In genomic region chr14:58465425-58465824, GRCh38 we compare ENCODE assay signal across 18 cellular contexts. TPM values are rescaled to one million over a fixed set of nuclear protein-coding genes. Genes with fewer than 3 reads are reported as not detected.
DNase-seq lines count a peak whose midpoint lies in the region; ATAC-seq, FAIRE-seq and TF ChIP-seq lines count a peak whose summit lies in the region.
"Had no signal": no experiment of that assay in that cellular context is flagged by ENCODE, and none has a peak within 500 bp of the region (broad histone marks: within the 10 kb centered on the region; RNA-seq: fewer than 3 reads in every experiment).

No MANE protein-coding gene starts in this region.

- no peak overlapping the region for H2BK5ac ChIP-seq in IMR-90 (ENCODE audit: low read depth, low read length, poor library complexity, severe bottlenecking)

- H4K20me1 ChIP-seq in IMR-90 (ENCODE audit: insufficient read depth, low read length) (no peaks in the 10 kb centered on the region), hepatocyte (ENCODE audit: insufficient read depth, poor library complexity, severe bottlenecking) (no peaks in the 10 kb centered on the region)

- no peaks in the 10 kb centered on the region for H3K79me1 ChIP-seq in IMR-90 (ENCODE audit: low read depth in 1 of 2, low read length in 2 of 2)

- H3K14ac ChIP-seq in IMR-90 (replicated peaks; ENCODE audit: low read depth, low read length), result no peak overlapping the region

- H3K4me3 ChIP-seq in IMR-90 (ENCODE audit: insufficient read depth, low read depth, low read length) (no peak overlapping the region), astrocyte of the spinal cord (ENCODE audit: low read depth, low read length) (no peak overlapping the region), hepatocyte (no peak overlapping the region)
- H3K4me3 ChIP-seq: lung, thyroid gland had no signal

- no peak for TF ChIP-seq RAD21 in IMR-90 (IDR thresholded peaks at IDR 0.05; ENCODE audit: low read length)

- POLR2A ChIA-PET in IMR-90 (lab: Charles Lee; ENCODE audit: unreplicated experiment), result no interaction called here

- no peak for FAIRE-seq in frontal cortex (lab: Jason Lieb, UNC)

- TF ChIP-seq CTCF in IMR-90 (conservative IDR thresholded peaks at IDR 0.05; ENCODE audit: low read depth, low read length) (no peak), astrocyte of the spinal cord (IDR thresholded peaks at IDR 0.05; ENCODE audit: low read depth, low read length) (no peak), hepatocyte (IDR thresholded peaks at IDR 0.05; ENCODE audit: poor library complexity) (no peak)

- no peaks in the 10 kb centered on the region for H3K27me3 ChIP-seq in IMR-90 (ENCODE audit: control insufficient read depth, insufficient read depth, low read length)
- H3K27me3 ChIP-seq in hepatocyte, result no peaks in the 10 kb centered on the region
- H3K27me3 ChIP-seq: thyroid gland had no signal

- H3K4ac ChIP-seq in IMR-90 (ENCODE audit: low read depth, low read length), result no peak overlapping the region

- H4K91ac ChIP-seq in IMR-90 (ENCODE audit: insufficient read depth, low read depth, low read length), result no peak overlapping the region

- dilution Hi-C loops in IMR-90 (cut with HindIII; ENCODE audit: low sequenced_read_pairs, unreplicated experiment), result no loop called here

- H3K56ac ChIP-seq in IMR-90 (ENCODE audit: extremely low read depth, insufficient read depth, low read length), result no peak overlapping the region

- no CpG with 5 or more reads among the region's 2 CpGs for WGBS in IMR-90 (ENCODE audit: extremely low coverage in 2 of 2, insufficient read length in 1 of 2), 2 experiments
- 63% methylated on average over 2 of the region's 2 CpGs for WGBS in hepatocyte (ENCODE audit: low lambda C conversion rate, missing lambda C conversion rate)

- H4K5ac ChIP-seq in IMR-90 (ENCODE audit: low read depth, low read length), result no peak overlapping the region

- H4K8ac ChIP-seq in IMR-90 (ENCODE audit: low read depth in 2 of 2, low read length in 2 of 2), result no peak overlapping the region

- 0 out of 2 replicates have a peak, but pooled peaks cover 2% of the 10 kb centered on the region for H3K4me1 ChIP-seq in IMR-90 (ENCODE audit: control insufficient read depth, insufficient read depth, low read length)
- H3K4me1 ChIP-seq in hepatocyte (ENCODE audit: insufficient read depth), result no peaks in the 10 kb centered on the region
- H3K4me1 ChIP-seq: thyroid gland had no signal

- no peak overlapping the region for H2BK15ac ChIP-seq in IMR-90 (ENCODE audit: low read depth, low read length)

- no TSS peak for BruUV-seq in IMR-90 (replicated peaks; lab: Mats Ljungman, UMichigan)

- H3K36me3 ChIP-seq in IMR-90 (ENCODE audit: control insufficient read depth, insufficient read depth, low read length), result peaks cover 10% of the 10 kb centered on the region
- H3K36me3 ChIP-seq in hepatocyte (replicated peaks; ENCODE audit: insufficient read depth, low read depth), result no peaks in the 10 kb centered on the region

- in situ Hi-C loops in IMR-90 (cut with MboI; ENCODE audit: low sequenced_read_pairs), result no loop called here
- in situ Hi-C loops in astrocyte of the spinal cord (cut with HindIII; ENCODE audit: low sequenced_read_pairs), result no loop called here

- ATAC-seq in IMR-90 (ENCODE audit: low read depth) (peak; percentile 87), HG02571 (IDR thresholded peaks at IDR 0.05; ENCODE audit: unreplicated experiment) (no peak)
- ATAC-seq in activated naive CD4-positive, alpha-beta T cell treated with anti-CD3 and anti-CD28 coated beads, Interleukin-2, amount 50 U/mL, for 72 hours, result no peak
- ATAC-seq: activated CD4-positive, alpha-beta T cell treated with anti-CD3 and anti-CD28 coated beads for 36 hours had no signal

- H3K27ac ChIP-seq in IMR-90 (ENCODE audit: insufficient read depth, low read length) (no peak overlapping the region), hepatocyte (peak overlapping the region; percentile 63)
- H3K27ac ChIP-seq: thyroid gland had no signal

- H3K27ac Mint-ChIP-seq in activated naive CD4-positive, alpha-beta T cell treated with anti-CD3 and anti-CD28 coated beads, Interleukin-2, amount 50 U/mL, for 72 hours, result no peak overlapping the region
- H3K27ac Mint-ChIP-seq: activated CD4-positive, alpha-beta T cell treated with anti-CD3 and anti-CD28 coated beads for 36 hours; activated naive CD4-positive, alpha-beta T cell treated with anti-CD3 and anti-CD28 coated beads, Interleukin-2, amount 50 U/mL, for 24 hours; nephron had no signal

- intact Hi-C loops in IMR-90 (cut with micrococcal nuclease), result no loop called here

- H3K79me2 ChIP-seq in hepatocyte, result no peaks in the 10 kb centered on the region

- no peak overlapping the region for H2AK9ac ChIP-seq in IMR-90 (replicated peaks; ENCODE audit: low read depth, low read length, poor library complexity)

- no peak overlapping the region for H3K9ac ChIP-seq in IMR-90 (ENCODE audit: low read depth, low read length)

- no peak for TF ChIP-seq POLR2A in IMR-90 (IDR thresholded peaks at IDR 0.05; ENCODE audit: low read depth, low read length)

- no peak overlapping the region for H3K4me2 ChIP-seq in IMR-90 (ENCODE audit: low read depth, low read length)
- H3K4me2 ChIP-seq in hepatocyte, result no peak overlapping the region

- H3K9me1 ChIP-seq in IMR-90 (ENCODE audit: insufficient read depth, low read length), result peaks cover 4% of the 10 kb centered on the region

- H2BK20ac ChIP-seq in IMR-90 (ENCODE audit: low read depth, low read length), result no peak overlapping the region

- H2AFZ ChIP-seq in IMR-90 (replicated peaks; ENCODE audit: low read length, poor library complexity), result no peak overlapping the region
- H2AFZ ChIP-seq in hepatocyte, result no peak overlapping the region

- H3K23ac ChIP-seq in IMR-90 (ENCODE audit: low read depth, low read length), result no peak overlapping the region

- CTCF ChIA-PET in IMR-90 (lab: Yijun Ruan, JAX), result interaction anchor here (0.6 kb wide), 1 partner anchor 35 kb away, joined by 3 read pairs; no protein-coding TSS in a partner anchor

- H3K9me3 ChIP-seq in IMR-90 (ENCODE audit: control insufficient read depth, insufficient read depth, low read length) (no peaks in the 10 kb centered on the region), hepatocyte (ENCODE audit: low read depth) (no peaks in the 10 kb centered on the region)
- H3K9me3 ChIP-seq: thyroid gland had no signal

- H3K36me3 Mint-ChIP-seq in activated naive CD4-positive, alpha-beta T cell treated with anti-CD3 and anti-CD28 coated beads, Interleukin-2, amount 50 U/mL, for 72 hours, result no peaks in the 10 kb centered on the region

- no peaks in the 10 kb centered on the region for H3K9me3 Mint-ChIP-seq in activated naive CD4-positive, alpha-beta T cell treated with anti-CD3 and anti-CD28 coated beads, Interleukin-2, amount 50 U/mL, for 72 hours
- H3K9me3 Mint-ChIP-seq: activated naive CD4-positive, alpha-beta T cell treated with anti-CD3 and anti-CD28 coated beads, Interleukin-2, amount 50 U/mL, for 24 hours; nephron had no signal

- no peak overlapping the region for H2BK120ac ChIP-seq in IMR-90 (ENCODE audit: low read depth, low read length)

- H2AK5ac ChIP-seq in IMR-90 (ENCODE audit: low read depth, low read length), result no peak overlapping the region

- no peaks in the 10 kb centered on the region for H3K9me2 ChIP-seq in hepatocyte (replicated peaks; ENCODE audit: insufficient read depth)

- DNase-seq in COLO829 (ENCODE audit: low spot score), result peak; percentile 56
- DNase-seq in IMR-90, result peak; percentile 70
- DNase-seq in astrocyte of the spinal cord (ENCODE audit: low read depth, low spot score), result peak; percentile 35
- peak; percentile 54 for DNase-seq in hepatocyte (ENCODE audit: low spot score)
- DNase-seq in frontal cortex (ENCODE audit: low spot score in 2 of 2), result no peak
- no peak for DNase-seq in activated naive CD4-positive, alpha-beta T cell treated with anti-CD3 and anti-CD28 coated beads, Interleukin-2, amount 50 U/mL, for 72 hours (ENCODE audit: low spot score in 2 of 2)
- no peak for DNase-seq in NOMO-1 (lab: John Stamatoyannopoulos, UW; ENCODE audit: unreplicated experiment in 2 of 2)
- DNase-seq: activated CD4-positive, alpha-beta T cell treated with anti-CD3 and anti-CD28 coated beads for 36 hours; MV-4-11; retina; Right ventricle myocardium superior; stimulated activated CD4-positive, alpha-beta T cell treated with anti-CD3 and anti-CD28 coated beads, Interleukin-2, amount 100 ng/mL, for 48 hours; T1000; thyroid gland had no signal

- H3K18ac ChIP-seq in IMR-90 (ENCODE audit: low read depth, low read length), result no peak overlapping the region

TF ChIP-seq in IMR-90, 13 proteins besides CTCF, POLR2A, EP300 and RAD21:
- TF ChIP-seq BHLHE40 (IDR thresholded peaks at IDR 0.05; ENCODE audit: low read depth, low read length) (peak; percentile 53; the same call in 1 of the 2 replicates), CEBPB (IDR thresholded peaks at IDR 0.05; ENCODE audit: low read depth, low read length) (peak; percentile 34; the same call in 1 of the 2 replicates), MAFK (IDR thresholded peaks at IDR 0.05; ENCODE audit: low read depth, low read length) (no peak)
- TF ChIP-seq, protein P1, sequence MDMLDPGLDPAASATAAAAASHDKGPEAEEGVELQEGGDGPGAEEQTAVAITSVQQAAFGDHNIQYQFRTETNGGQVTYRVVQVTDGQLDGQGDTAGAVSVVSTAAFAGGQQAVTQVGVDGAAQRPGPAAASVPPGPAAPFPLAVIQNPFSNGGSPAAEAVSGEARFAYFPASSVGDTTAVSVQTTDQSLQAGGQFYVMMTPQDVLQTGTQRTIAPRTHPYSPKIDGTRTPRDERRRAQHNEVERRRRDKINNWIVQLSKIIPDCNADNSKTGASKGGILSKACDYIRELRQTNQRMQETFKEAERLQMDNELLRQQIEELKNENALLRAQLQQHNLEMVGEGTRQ (IDR thresholded peaks at IDR 0.05; ENCODE audit: low read depth, low read length), result peak; percentile 92

RNA-seq across cellular contexts. Expression of gene KIAA0586, which starts 37.9 kb away (rescaled TPM):
- 36.7 and 44.4 TPM in 2 replicates for total RNA-seq in IMR-90 (2012; rRNA removed)
- 9.4 and 9.5 TPM in 2 replicates for polyA plus RNA-seq in IMR-90 (2012; rRNA removed)
- polyA plus RNA-seq in IMR-90 (2012; cell fraction: cytosol; rRNA removed), result 1.1 and 2.3 TPM in 2 replicates
- polyA plus RNA-seq in IMR-90 (2012; cell fraction: nucleus; rRNA removed; ENCODE audit: low replicate concordance), result 1.6 and 11.4 TPM in 2 replicates
- total RNA-seq in hepatocyte, result 14.0 and 21.4 TPM in 2 replicates
- 6.1 and 7.3 TPM in 2 replicates for polyA plus RNA-seq in hepatocyte
- total RNA-seq in frontal cortex, result 26.9 TPM
- 10 to 100 TPM; 37.3 to 47.2 TPM for total RNA-seq in activated naive CD4-positive, alpha-beta T cell treated with anti-CD3 and anti-CD28 coated beads, Interleukin-2, amount 50 U/mL, for 72 hours

RNA-seq across cellular contexts. Expression of gene TIMM9, which starts 38.1 kb away (rescaled TPM):
- total RNA-seq in IMR-90 (2012; rRNA removed) (27.8 and 49.7 TPM in 2 replicates), hepatocyte (65.5 and 70.9 TPM in 2 replicates), frontal cortex (23.2 TPM)
- polyA plus RNA-seq in IMR-90 (2012; rRNA removed) (19.2 and 23.7 TPM in 2 replicates), hepatocyte (44.8 and 63.6 TPM in 2 replicates)
- 16.3 and 19.4 TPM in 2 replicates for polyA plus RNA-seq in IMR-90 (2012; cell fraction: cytosol; rRNA removed)
- polyA plus RNA-seq in IMR-90 (2012; cell fraction: nucleus; rRNA removed; ENCODE audit: low replicate concordance), result 2.4 and 14.6 TPM in 2 replicates
- 10 to 100 TPM; 27.8 to 65.0 TPM for total RNA-seq in activated naive CD4-positive, alpha-beta T cell treated with anti-CD3 and anti-CD28 coated beads, Interleukin-2, amount 50 U/mL, for 72 hours

Comparison
In these comparisons a context has a peak if more than half of its experiments do, and no peak if none do; other contexts are left out.
1. DNase-seq: peak in COLO829 (single experiment), IMR-90 (single experiment), astrocyte of the spinal cord (single experiment) and hepatocyte (single experiment); none in frontal cortex (0 of 2), activated naive CD4-positive, alpha-beta T cell treated with anti-CD3 and anti-CD28 coated beads, Interleukin-2, amount 50 U/mL, for 72 hours (0 of 2) and NOMO-1 (0 of 2).